ENCODE assay signal across 26 cellular contexts in genomic region chr1:53586765-53587164, GRCh38.
A peak's percentile ranks its signal among the peaks of the same experiment; 100 is the strongest.
DNase-seq lines count a peak whose midpoint lies in the region; ATAC-seq and TF ChIP-seq lines count a peak whose summit lies in the region.
"Had no signal": no experiment of that assay in that cellular context is flagged by ENCODE, and none has a peak within 500 bp of the region (broad histone marks: within the 10 kb centered on the region; RNA-seq: fewer than 3 reads in every experiment).

No MANE protein-coding gene starts in this region.

- peaks cover 0 to 5% of the 10 kb centered on the region in 2 donors for H3K27me3 ChIP-seq in left lung
- H3K27me3 ChIP-seq: BE2C, gastroesophageal sphincter, MG63 had no signal

- no peak overlapping the region for H3K4me3 Mint-ChIP-seq in activated naive CD8-positive, alpha-beta T cell treated with anti-CD3 and anti-CD28 coated beads, Interleukin-2, amount 10 ng/mL, durations not matched to agents 7 days and 5 days
- no peak overlapping the region for H3K4me3 Mint-ChIP-seq in activated naive CD8-positive, alpha-beta T cell treated with anti-CD3 and anti-CD28 coated beads for 36 hours
- no peak overlapping the region for H3K4me3 Mint-ChIP-seq in central memory CD8-positive, alpha-beta T cell
- H3K4me3 Mint-ChIP-seq in nephron progenitor cell = no peak overlapping the region
- H3K4me3 Mint-ChIP-seq in activated T-helper 17 cell treated with anti-CD3 and anti-CD28 coated beads, Interleukin-2, amount 50 U/mL, for 72 hours = no peak overlapping the region
- H3K4me3 Mint-ChIP-seq: HFFc6; T-helper 1 cell treated with Interleukin-12 subunit alpha and Interleukin-12 subunit beta and Interleukin-4 antibody, amounts not matched to agents 30 μg/mL and 1 μg/mL, for 36 hours had no signal

- H3K27ac Mint-ChIP-seq in activated naive CD8-positive, alpha-beta T cell treated with anti-CD3 and anti-CD28 coated beads, Interleukin-2, amount 10 ng/mL, durations not matched to agents 7 days and 5 days = peak overlapping the region; percentile 22
- H3K27ac Mint-ChIP-seq in activated naive CD8-positive, alpha-beta T cell treated with anti-CD3 and anti-CD28 coated beads for 36 hours = no peak overlapping the region
- peak overlapping the region; percentile 72 for H3K27ac Mint-ChIP-seq in central memory CD8-positive, alpha-beta T cell (ENCODE audit: low read depth)
- peak overlapping the region; percentile 9 for H3K27ac Mint-ChIP-seq in nephron progenitor cell
- no peak overlapping the region for H3K27ac Mint-ChIP-seq in activated T-helper 17 cell treated with anti-CD3 and anti-CD28 coated beads, Interleukin-2, amount 50 U/mL, for 72 hours
- H3K27ac Mint-ChIP-seq: HFFc6; T-helper 1 cell treated with Interleukin-12 subunit alpha and Interleukin-12 subunit beta and Interleukin-4 antibody, amounts not matched to agents 30 μg/mL and 1 μg/mL, for 36 hours had no signal

- H3K4me3 ChIP-seq in left lung = no peak overlapping the region
- H3K4me3 ChIP-seq: gastroesophageal sphincter, K562, MG63, skin epidermis had no signal

- intact Hi-C loops in left lung (cut with DNase I) = no loop called here

- H3K27me3 Mint-ChIP-seq in activated naive CD8-positive, alpha-beta T cell treated with anti-CD3 and anti-CD28 coated beads, Interleukin-2, amount 10 ng/mL, durations not matched to agents 7 days and 5 days = peaks cover 18% of the 10 kb centered on the region
- H3K27me3 Mint-ChIP-seq in activated naive CD8-positive, alpha-beta T cell treated with anti-CD3 and anti-CD28 coated beads for 36 hours = no peaks in the 10 kb centered on the region
- no peaks in the 10 kb centered on the region for H3K27me3 Mint-ChIP-seq in central memory CD8-positive, alpha-beta T cell
- peaks cover 38% of the 10 kb centered on the region for H3K27me3 Mint-ChIP-seq in nephron progenitor cell (ENCODE audit: low read depth, poor library complexity)
- no peaks in the 10 kb centered on the region for H3K27me3 Mint-ChIP-seq in activated T-helper 17 cell treated with anti-CD3 and anti-CD28 coated beads, Interleukin-2, amount 50 U/mL, for 72 hours

- H3K9me3 Mint-ChIP-seq in activated naive CD8-positive, alpha-beta T cell treated with anti-CD3 and anti-CD28 coated beads, Interleukin-2, amount 10 ng/mL, durations not matched to agents 7 days and 5 days = no peaks in the 10 kb centered on the region
- no peaks in the 10 kb centered on the region for H3K9me3 Mint-ChIP-seq in activated naive CD8-positive, alpha-beta T cell treated with anti-CD3 and anti-CD28 coated beads for 36 hours
- no peaks in the 10 kb centered on the region for H3K9me3 Mint-ChIP-seq in central memory CD8-positive, alpha-beta T cell
- H3K9me3 Mint-ChIP-seq in nephron progenitor cell = no peaks in the 10 kb centered on the region
- H3K9me3 Mint-ChIP-seq in activated T-helper 17 cell treated with anti-CD3 and anti-CD28 coated beads, Interleukin-2, amount 50 U/mL, for 72 hours = no peaks in the 10 kb centered on the region
- H3K9me3 Mint-ChIP-seq: HFFc6; T-helper 1 cell treated with Interleukin-12 subunit alpha and Interleukin-12 subunit beta and Interleukin-4 antibody, amounts not matched to agents 30 μg/mL and 1 μg/mL, for 36 hours had no signal

- DNase-seq in activated naive CD8-positive, alpha-beta T cell treated with anti-CD3 and anti-CD28 coated beads, Interleukin-2, amount 10 ng/mL, durations not matched to agents 7 days and 5 days = no peak
- DNase-seq in activated naive CD8-positive, alpha-beta T cell treated with anti-CD3 and anti-CD28 coated beads for 36 hours = no peak
- DNase-seq in central memory CD8-positive, alpha-beta T cell (ENCODE audit: low spot score in 2 of 2) = no peak
- DNase-seq in nephron progenitor cell (no peak), ureter (ENCODE audit: low spot score) (peak; percentile 29), left lung (no peak)
- DNase-seq in NK-92 treated with Interleukin-12 subunit alpha and Interleukin-12 subunit beta, amount 100 ng/mL, for 24 hours (lab: John Stamatoyannopoulos, UW) = no peak
- DNase-seq: activated CD4-positive, alpha-beta T cell treated with anti-CD3 and anti-CD28 coated beads for 48 hours; BE2C; cortex of kidney; DMS79; HFFc6; hypothalamus; MG63; NCI-H1436; NCI-H2107; NCI-H524; stimulated activated CD4-positive, alpha-beta T cell treated with anti-CD3 and anti-CD28 coated beads, Interleukin-2, amount 100 ng/mL, for 24 hours; substantia nigra had no signal

- no peak for TF ChIP-seq CTCF in nephron progenitor cell (IDR thresholded peaks at IDR 0.05)
- no peak for TF ChIP-seq CTCF in left lung (IDR thresholded peaks at IDR 0.05)

- POLR2A ChIA-PET in activated naive CD8-positive, alpha-beta T cell treated with anti-CD3 and anti-CD28 coated beads, Interleukin-2, amount 10 ng/mL, durations not matched to agents 7 days and 5 days (lab: Charles Lee) = no interaction called here

- H3K4me1 Mint-ChIP-seq in activated naive CD8-positive, alpha-beta T cell treated with anti-CD3 and anti-CD28 coated beads, Interleukin-2, amount 10 ng/mL, durations not matched to agents 7 days and 5 days = peaks cover 13% of the 10 kb centered on the region
- peaks cover 11% of the 10 kb centered on the region for H3K4me1 Mint-ChIP-seq in activated naive CD8-positive, alpha-beta T cell treated with anti-CD3 and anti-CD28 coated beads for 36 hours
- peaks cover 57% of the 10 kb centered on the region for H3K4me1 Mint-ChIP-seq in central memory CD8-positive, alpha-beta T cell
- peaks cover 83% of the 10 kb centered on the region for H3K4me1 Mint-ChIP-seq in nephron progenitor cell
- peaks cover 5% of the 10 kb centered on the region for H3K4me1 Mint-ChIP-seq in activated T-helper 17 cell treated with anti-CD3 and anti-CD28 coated beads, Interleukin-2, amount 50 U/mL, for 72 hours

- no peaks in the 10 kb centered on the region for H3K36me3 ChIP-seq in left lung
- H3K36me3 ChIP-seq: BE2C, gastroesophageal sphincter, MG63 had no signal

- H3K4me1 ChIP-seq in left lung = no peaks in the 10 kb centered on the region
- H3K4me1 ChIP-seq: BE2C, Caco-2, gastroesophageal sphincter had no signal

- no peak for ATAC-seq in activated naive CD8-positive, alpha-beta T cell treated with anti-CD3 and anti-CD28 coated beads, Interleukin-2, amount 10 ng/mL, durations not matched to agents 7 days and 5 days (ENCODE audit: low read depth)
- no peak for ATAC-seq in central memory CD8-positive, alpha-beta T cell (replicated peaks; ENCODE audit: extremely low read depth, poor library complexity, severe bottlenecking)
- no peak for ATAC-seq in left lung
- no peak for ATAC-seq in activated T-helper 17 cell treated with anti-CD3 and anti-CD28 coated beads, Interleukin-2, amount 50 U/mL, for 72 hours (replicated peaks)
- ATAC-seq: gastroesophageal sphincter, K562, Panc1 had no signal

- no peaks in the 10 kb centered on the region for H3K36me3 Mint-ChIP-seq in activated naive CD8-positive, alpha-beta T cell treated with anti-CD3 and anti-CD28 coated beads, Interleukin-2, amount 10 ng/mL, durations not matched to agents 7 days and 5 days
- no peaks in the 10 kb centered on the region for H3K36me3 Mint-ChIP-seq in activated naive CD8-positive, alpha-beta T cell treated with anti-CD3 and anti-CD28 coated beads for 36 hours
- H3K36me3 Mint-ChIP-seq in central memory CD8-positive, alpha-beta T cell (ENCODE audit: insufficient read depth) = peaks cover 2% of the 10 kb centered on the region
- no peaks in the 10 kb centered on the region for H3K36me3 Mint-ChIP-seq in nephron progenitor cell (ENCODE audit: low read depth)
- no peaks in the 10 kb centered on the region for H3K36me3 Mint-ChIP-seq in activated T-helper 17 cell treated with anti-CD3 and anti-CD28 coated beads, Interleukin-2, amount 50 U/mL, for 72 hours (ENCODE audit: low read depth)

- H3K27ac ChIP-seq in left lung = no peak overlapping the region
- H3K27ac ChIP-seq: gastroesophageal sphincter, skin epidermis had no signal

- no peaks in the 10 kb centered on the region for H3K9me3 ChIP-seq in left lung
- H3K9me3 ChIP-seq: BE2C, Caco-2, gastroesophageal sphincter, MG63 had no signal

Comparison
In these comparisons a context has a peak if more than half of its experiments do, and no peak if none do; other contexts are left out.
1. H3K27ac Mint-ChIP-seq: peak in activated naive CD8-positive, alpha-beta T cell treated with anti-CD3 and anti-CD28 coated beads, Interleukin-2, amount 10 ng/mL, durations not matched to agents 7 days and 5 days (single experiment), central memory CD8-positive, alpha-beta T cell (single experiment) and nephron progenitor cell (single experiment); none in activated naive CD8-positive, alpha-beta T cell treated with anti-CD3 and anti-CD28 coated beads for 36 hours (single experiment) and activated T-helper 17 cell treated with anti-CD3 and anti-CD28 coated beads, Interleukin-2, amount 50 U/mL, for 72 hours (single experiment).